ENCODE assay signal across 13 cellular contexts in the genomic region with DNA sequence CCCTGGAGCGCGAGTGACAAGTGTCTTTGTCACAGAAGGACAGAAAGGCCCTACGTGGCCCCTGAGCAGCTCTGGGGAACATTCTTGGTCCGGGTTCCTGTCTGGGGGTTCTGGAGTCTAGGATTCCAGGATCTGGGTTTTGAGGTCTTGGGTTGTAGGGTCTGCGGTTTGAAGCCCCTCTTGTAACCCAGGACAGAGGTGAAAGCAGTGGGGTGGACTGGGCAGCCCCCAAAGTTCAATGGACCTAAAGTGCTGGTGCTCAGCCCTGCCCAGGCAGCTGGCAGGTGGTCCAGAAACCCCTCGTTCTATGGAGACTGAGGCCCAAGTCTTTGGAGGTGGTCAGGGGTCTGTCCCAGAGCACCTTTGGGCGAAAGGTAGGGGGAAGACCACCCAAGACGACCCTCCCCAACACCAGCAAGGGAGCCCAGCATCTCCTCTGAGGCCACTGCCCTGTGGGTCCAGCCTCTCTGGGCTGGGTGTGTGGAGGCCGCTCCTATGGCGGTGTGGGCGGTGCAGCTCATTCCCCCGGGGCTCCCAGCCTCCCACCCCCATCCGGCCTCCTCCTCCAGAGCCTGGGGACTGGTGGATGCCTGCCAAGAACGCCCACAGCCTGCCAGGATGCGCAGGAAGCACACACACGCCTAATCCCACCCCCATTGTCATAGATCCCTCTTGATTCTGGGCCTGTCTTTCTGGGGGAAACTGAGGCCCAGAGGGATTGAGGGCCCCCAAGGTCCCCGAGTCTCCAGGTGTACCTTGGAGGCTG. TPM values are rescaled to one million over a fixed set of nuclear protein-coding genes. Genes with fewer than 3 reads are reported as not detected.
DNase-seq lines count a peak whose midpoint lies in the region; ATAC-seq lines count a peak whose summit lies in the region.
"Had no signal": no experiment of that assay in that cellular context is flagged by ENCODE, and none has a peak within 500 bp of the region (broad histone marks: within the 10 kb centered on the region; RNA-seq: fewer than 3 reads in every experiment).

No MANE protein-coding gene starts in this region.

- DNase-seq in Daoy (ENCODE audit: low read depth) = peak; percentile 91
- DNase-seq in NCI-H2081 treated with DMSO at 0.1 percent for 48 hours (lab: John Stamatoyannopoulos, UW) = peak; percentile 81
- DNase-seq in amniotic epithelial cell (ENCODE audit: low read depth) = peak; percentile 71
- DNase-seq in islet precursor cell = peak; percentile 48
- no peak for DNase-seq in activated CD4-positive, alpha-beta T cell treated with anti-CD3 and anti-CD28 coated beads for 48 hours
- no peak for DNase-seq in anterior cingulate cortex (lab: John Stamatoyannopoulos, UW)
- no peak for DNase-seq in stimulated activated CD8-positive, alpha-beta memory T cell treated with anti-CD3 and anti-CD28 coated beads, Interleukin-4, amount 100 ng/mL, for 48 hours
- DNase-seq: activated CD4-positive, alpha-beta T cell treated with anti-CD3 and anti-CD28 coated beads for 1 hour; effector CD4-positive, alpha-beta T cell; naive B cell; RPMI8226; stimulated activated naive CD8-positive, alpha-beta T cell treated with anti-CD3 and anti-CD28 coated beads, Interleukin-15, Interleukin-2, amounts not matched to agents 100 U/mL and 50 U/mL, for 24 hours had no signal

- ATAC-seq in HG03135 (IDR thresholded peaks at IDR 0.05; ENCODE audit: unreplicated experiment) = no peak
- ATAC-seq: stimulated activated naive CD8-positive, alpha-beta T cell treated with anti-CD3 and anti-CD28 coated beads, Interleukin-15, Interleukin-2, amounts not matched to agents 100 U/mL and 50 U/mL, for 24 hours had no signal

RNA-seq across cellular contexts. Expression of a gene that starts 30.2 kb away (rescaled TPM):
- total RNA-seq in Daoy (2014; rRNA removed; shearing (Covaris generic)) = 25.0 and 28.0 TPM in 2 replicates

RNA-seq across cellular contexts. Expression of a gene that starts 52.7 kb away (rescaled TPM):
- total RNA-seq in Daoy (2014; rRNA removed; shearing (Covaris generic)) = 17.7 and 19.6 TPM in 2 replicates

Comparison
In these comparisons a context has a peak if more than half of its experiments do, and no peak if none do; other contexts are left out.
1. DNase-seq: peak in Daoy (single experiment), NCI-H2081 treated with DMSO at 0.1 percent for 48 hours (single experiment), amniotic epithelial cell (single experiment) and islet precursor cell (single experiment); none in activated CD4-positive, alpha-beta T cell treated with anti-CD3 and anti-CD28 coated beads for 48 hours (single experiment), anterior cingulate cortex (0 of 58) and stimulated activated CD8-positive, alpha-beta memory T cell treated with anti-CD3 and anti-CD28 coated beads, Interleukin-4, amount 100 ng/mL, for 48 hours (single experiment).